In genomic region chr2:15769235-15769634, GRCh38 we compare ENCODE assay signal across 21 cellular contexts.
"Had no signal": no experiment of that assay in that cellular context is flagged by ENCODE, and none has a peak within 500 bp of the region (broad histone marks: within the 10 kb centered on the region; RNA-seq: fewer than 3 reads in every experiment).

No MANE protein-coding gene starts in this region.

- DNase-seq: KBM-7, MV-4-11, NCI-H1048, NCI-H1105, NCI-H1436 treated with DMSO at 0.1 percent for 48 hours, NCI-H1694, NCI-H187 treated with DMSO at 0.1 percent for 48 hours, NCI-H2029 treated with DMSO at 0.1 percent for 48 hours, NCI-H2171 treated with DMSO at 0.1 percent for 48 hours, NCI-H345, NCI-H446 treated with DMSO at 0.1 percent for 48 hours, NCI-H510A treated with DMSO at 0.1 percent for 48 hours, NCI-H748 treated with DMSO at 0.1 percent for 48 hours, Right ventricle myocardium superior, RPMI8226, SIG-M5 had no signal

- FAIRE-seq: HTR-8/SVneo, RCC 7860 had no signal

- H3K9me3 ChIP-seq: SJSA1 had no signal

- H3K36me3 ChIP-seq: SJSA1 had no signal

- H3K27me3 ChIP-seq: SJSA1 had no signal

- H3K4me1 ChIP-seq: SJSA1 had no signal

- H3K4me3 ChIP-seq: SJSA1, SK-N-MC had no signal

- H3K27ac ChIP-seq: HL-60, SJSA1, SK-N-MC had no signal
